Comparison of ENCODE assay signal across 24 cellular contexts in the genomic region with DNA sequence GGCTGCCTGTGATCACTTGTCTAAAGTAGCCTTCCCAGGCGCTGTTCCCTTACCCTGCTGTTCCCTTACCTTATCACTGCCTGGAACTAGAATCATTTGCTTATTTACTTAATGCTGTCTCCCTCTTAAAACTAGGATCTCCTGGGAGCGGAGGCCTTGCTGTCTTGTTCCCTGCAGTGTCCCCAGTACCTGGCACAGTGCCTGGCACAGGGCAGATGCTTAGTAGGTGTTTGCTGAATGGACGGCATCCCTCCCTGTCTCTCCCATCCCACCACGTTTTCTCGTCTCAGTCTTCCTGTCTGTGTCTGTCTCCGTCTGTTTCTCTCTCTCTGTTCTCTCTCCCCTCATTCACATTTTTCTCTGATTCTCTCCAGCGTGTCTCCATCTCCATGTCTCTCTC.
"Had no signal": no experiment of that assay in that cellular context is flagged by ENCODE, and none has a peak within 500 bp of the region (broad histone marks: within the 10 kb centered on the region; RNA-seq: fewer than 3 reads in every experiment).

No MANE protein-coding gene starts in this region.

- H3K4me1 Mint-ChIP-seq: stimulated activated effector memory CD8-positive, alpha-beta T cell treated with anti-CD3 and anti-CD28 coated beads, Interleukin-12 subunit alpha, Interleukin-12 subunit beta, amount 100 ng/mL, for 72 hours; stimulated activated naive CD8-positive, alpha-beta T cell treated with anti-CD3 and anti-CD28 coated beads, Interleukin-15, amount 100 ng/mL, for 72 hours had no signal

- H3K27me3 Mint-ChIP-seq: activated naive CD8-positive, alpha-beta T cell treated with anti-CD3 and anti-CD28 coated beads, Interleukin-2, amount 10 ng/mL, durations not matched to agents 7 days and 5 days had no signal

- DNase-seq: activated B cell treated with CpG ODN at 0.5 μM for 24 hours; activated CD4-positive, alpha-beta memory T cell treated with anti-CD3 and anti-CD28 coated beads for 36 hours; activated CD4-positive, alpha-beta T cell treated with anti-CD3 and anti-CD28 coated beads for 4 hours; activated effector memory CD4-positive, alpha-beta T cell treated with Interleukin-2 at 50 U/mL for 16 hours; activated naive CD4-positive, alpha-beta T cell treated with anti-CD3 and anti-CD28 coated beads for 36 hours; activated naive CD8-positive, alpha-beta T cell treated with anti-CD3 and anti-CD28 coated beads, Interleukin-2, amount 10 ng/mL, durations not matched to agents 7 days and 5 days; activated T-cell treated with anti-CD3 and anti-CD28 coated beads, Interleukin-2, amount 50 U/mL, for 48 hours; colonic mucosa; gastrocnemius medialis; hippocampal formation; left colon; small intestine; stimulated activated CD4-positive, alpha-beta T cell treated with anti-CD3 and anti-CD28 coated beads, Interleukin-2, amount 100 ng/mL, for 24 hours; stimulated activated naive CD8-positive, alpha-beta T cell treated with anti-CD3 and anti-CD28 coated beads, Interleukin-15, amount 100 ng/mL, for 72 hours; T-helper 9 cell had no signal

- H3K36me3 Mint-ChIP-seq: activated CD4-positive, alpha-beta memory T cell treated with anti-CD3 and anti-CD28 coated beads for 36 hours; activated naive CD8-positive, alpha-beta T cell treated with anti-CD3 and anti-CD28 coated beads, Interleukin-2, amount 10 ng/mL, durations not matched to agents 7 days and 5 days; memory B cell; natural killer cell treated with Interleukin-12 subunit alpha and Interleukin-12 subunit beta and Interleukin-15 and Interleukin-18, amount 100 ng/mL, for 72 hours; stimulated activated effector memory CD8-positive, alpha-beta T cell treated with anti-CD3 and anti-CD28 coated beads, Interleukin-12 subunit alpha, Interleukin-12 subunit beta, amount 100 ng/mL, for 72 hours had no signal

- H3K9me3 Mint-ChIP-seq: activated B cell treated with CpG ODN at 0.5 μM for 24 hours; activated CD4-positive, alpha-beta memory T cell treated with anti-CD3 and anti-CD28 coated beads for 36 hours; activated naive CD4-positive, alpha-beta T cell treated with anti-CD3 and anti-CD28 coated beads for 36 hours; activated naive CD8-positive, alpha-beta T cell treated with anti-CD3 and anti-CD28 coated beads, Interleukin-2, amount 10 ng/mL, durations not matched to agents 7 days and 5 days; memory B cell; natural killer cell treated with Interleukin-12 subunit alpha and Interleukin-12 subunit beta and Interleukin-15 and Interleukin-18, amount 100 ng/mL, for 72 hours; stimulated activated effector memory CD8-positive, alpha-beta T cell treated with anti-CD3 and anti-CD28 coated beads, Interleukin-12 subunit alpha, Interleukin-12 subunit beta, amount 100 ng/mL, for 72 hours; stimulated activated naive CD8-positive, alpha-beta T cell treated with anti-CD3 and anti-CD28 coated beads, Interleukin-15, amount 100 ng/mL, for 72 hours had no signal

- H3K27ac ChIP-seq: colonic mucosa, esophagus muscularis mucosa, gastrocnemius medialis, neutrophil, suprapubic skin, tibial nerve, vagina had no signal

- H3K4me3 Mint-ChIP-seq: activated B cell treated with CpG ODN at 0.5 μM for 24 hours; activated CD4-positive, alpha-beta memory T cell treated with anti-CD3 and anti-CD28 coated beads for 36 hours; activated naive CD4-positive, alpha-beta T cell treated with anti-CD3 and anti-CD28 coated beads for 36 hours; activated naive CD8-positive, alpha-beta T cell treated with anti-CD3 and anti-CD28 coated beads, Interleukin-2, amount 10 ng/mL, durations not matched to agents 7 days and 5 days; memory B cell; natural killer cell treated with Interleukin-12 subunit alpha and Interleukin-12 subunit beta and Interleukin-15 and Interleukin-18, amount 100 ng/mL, for 72 hours; stimulated activated effector memory CD8-positive, alpha-beta T cell treated with anti-CD3 and anti-CD28 coated beads, Interleukin-12 subunit alpha, Interleukin-12 subunit beta, amount 100 ng/mL, for 72 hours; stimulated activated naive CD8-positive, alpha-beta T cell treated with anti-CD3 and anti-CD28 coated beads, Interleukin-15, amount 100 ng/mL, for 72 hours had no signal

- H3K27ac Mint-ChIP-seq: activated B cell treated with CpG ODN at 0.5 μM for 24 hours; activated CD4-positive, alpha-beta memory T cell treated with anti-CD3 and anti-CD28 coated beads for 36 hours; activated naive CD4-positive, alpha-beta T cell treated with anti-CD3 and anti-CD28 coated beads for 36 hours; activated naive CD8-positive, alpha-beta T cell treated with anti-CD3 and anti-CD28 coated beads, Interleukin-2, amount 10 ng/mL, durations not matched to agents 7 days and 5 days; memory B cell; natural killer cell treated with Interleukin-12 subunit alpha and Interleukin-12 subunit beta and Interleukin-15 and Interleukin-18, amount 100 ng/mL, for 72 hours; stimulated activated effector memory CD8-positive, alpha-beta T cell treated with anti-CD3 and anti-CD28 coated beads, Interleukin-12 subunit alpha, Interleukin-12 subunit beta, amount 100 ng/mL, for 72 hours had no signal

- H3K4me1 ChIP-seq: colonic mucosa, gastrocnemius medialis had no signal

- ATAC-seq: gastrocnemius medialis; left colon; natural killer cell treated with Interleukin-12 subunit alpha and Interleukin-12 subunit beta and Interleukin-15 and Interleukin-18, amount 100 ng/mL, for 72 hours; sciatic nerve; stimulated activated effector memory CD8-positive, alpha-beta T cell treated with anti-CD3 and anti-CD28 coated beads, Interleukin-12 subunit alpha, Interleukin-12 subunit beta, amount 100 ng/mL, for 72 hours; stimulated activated naive CD8-positive, alpha-beta T cell treated with anti-CD3 and anti-CD28 coated beads, Interleukin-15, amount 100 ng/mL, for 72 hours had no signal

- H3K4me3 ChIP-seq: colonic mucosa, esophagus muscularis mucosa, gastrocnemius medialis, suprapubic skin, tibial nerve, vagina had no signal

- H3K9me3 ChIP-seq: colonic mucosa, esophagus muscularis mucosa, gastrocnemius medialis, neutrophil, suprapubic skin, tibial nerve, vagina had no signal

- H3K27me3 ChIP-seq: colonic mucosa, vagina had no signal

- H3K36me3 ChIP-seq: colonic mucosa, esophagus muscularis mucosa, gastrocnemius medialis, neutrophil, suprapubic skin, tibial nerve, vagina had no signal
